11 cellular contexts compared by ENCODE assay signal in genomic region chr4:21888195-21888976, GRCh38.
DNase-seq lines count a peak whose midpoint lies in the region; ATAC-seq and TF ChIP-seq lines count a peak whose summit lies in the region.
"Had no signal": no experiment of that assay in that cellular context is flagged by ENCODE, and none has a peak within 500 bp of the region (broad histone marks: within the 10 kb centered on the region; RNA-seq: fewer than 3 reads in every experiment).

No MANE protein-coding gene starts in this region.

- H3K27ac Mint-ChIP-seq in naive thymus-derived CD8-positive, alpha-beta T cell = no peak overlapping the region
- H3K27ac Mint-ChIP-seq: T-helper 1 cell treated with Interleukin-12 subunit alpha and Interleukin-12 subunit beta and Interleukin-4 antibody, amounts not matched to agents 30 μg/mL and 1 μg/mL, for 36 hours had no signal

- ATAC-seq in GM18517 (IDR thresholded peaks at IDR 0.05; ENCODE audit: unreplicated experiment) (peak; percentile 66), HG02678 (IDR thresholded peaks at IDR 0.05; ENCODE audit: unreplicated experiment) (peak; percentile 58), SK-N-SH treated with all-trans-retinoic acid at 6 μM for 48 hours (peak; percentile 90), HG03097 (IDR thresholded peaks at IDR 0.05; ENCODE audit: low FRiP score, unreplicated experiment) (no peak)
- ATAC-seq in naive thymus-derived CD8-positive, alpha-beta T cell = no peak
- ATAC-seq: GM12878 had no signal

- peaks cover 2 to 16% (median 4%) of the 10 kb centered on the region in 9 donors for H3K9me3 Mint-ChIP-seq in naive thymus-derived CD8-positive, alpha-beta T cell

- no peak overlapping the region for H3K4me3 Mint-ChIP-seq in naive thymus-derived CD8-positive, alpha-beta T cell
- H3K4me3 Mint-ChIP-seq: T-helper 1 cell treated with Interleukin-12 subunit alpha and Interleukin-12 subunit beta and Interleukin-4 antibody, amounts not matched to agents 30 μg/mL and 1 μg/mL, for 36 hours had no signal

- no peaks in the 10 kb centered on the region for H3K27me3 Mint-ChIP-seq in naive thymus-derived CD8-positive, alpha-beta T cell

- POLR2A ChIA-PET in naive thymus-derived CD8-positive, alpha-beta T cell (lab: Charles Lee) = no interaction called here

- no peaks in the 10 kb centered on the region for H3K36me3 Mint-ChIP-seq in naive thymus-derived CD8-positive, alpha-beta T cell

- H3K4me1 Mint-ChIP-seq in naive thymus-derived CD8-positive, alpha-beta T cell = no peaks in the 10 kb centered on the region

- H3K27ac ChIP-seq in substantia nigra (ENCODE audit: low read depth, low read length, poor library complexity, severe bottlenecking) = no peak overlapping the region

- DNase-seq in inferior parietal cortex (ENCODE audit: extremely low spot score) (peak; percentile 26), NOMO-1 treated with dmso at 0.1 percent for 144 hours (lab: John Stamatoyannopoulos, UW; ENCODE audit: unreplicated experiment) (no peak), substantia nigra (lab: John Stamatoyannopoulos, UW) (no peak)
- no peak for DNase-seq in naive thymus-derived CD8-positive, alpha-beta T cell
- DNase-seq: KG1 had no signal

TF ChIP-seq in SK-N-SH treated with all-trans-retinoic acid at 6 μM for 48 hours, 23 proteins besides CTCF, POLR2A, EP300 and RAD21:
- TF ChIP-seq ARNTL (CRISPR knock-in tag; IDR thresholded peaks at IDR 0.05; ENCODE audit: borderline replicate concordance, low read depth) = no peak
- TF ChIP-seq TOX (CRISPR knock-in tag; IDR thresholded peaks at IDR 0.05; ENCODE audit: borderline replicate concordance) = 0 out of 2 replicates have a peak, but pooled peaks have one; percentile 16
TF ChIP-seq in SK-N-SH treated with all-trans-retinoic acid at 6 μM for 48 hours: peak in this region for 1.

Comparison
In these comparisons a context has a peak if more than half of its experiments do, and no peak if none do; other contexts are left out.
1. ATAC-seq: peak in GM18517 (single experiment), HG02678 (single experiment) and SK-N-SH treated with all-trans-retinoic acid at 6 μM for 48 hours (single experiment); none in naive thymus-derived CD8-positive, alpha-beta T cell (0 of 2) and HG03097 (single experiment).